ENCODE assay signal across 8 cellular contexts in genomic region chr6:35415065-35415880, GRCh38. TPM values are rescaled to one million over a fixed set of nuclear protein-coding genes. Genes with fewer than 3 reads are reported as not detected.
DNase-seq lines count a peak whose midpoint lies in the region; ATAC-seq and TF ChIP-seq lines count a peak whose summit lies in the region.

No MANE protein-coding gene starts in this region.

- H3K27me3 ChIP-seq in liver (ENCODE audit: control insufficient read depth in 4 of 4, insufficient read depth in 4 of 4, low read length in 3 of 4) (no peaks in the 10 kb centered on the region), transverse colon (no peaks in the 10 kb centered on the region)

- no peak for TF ChIP-seq EP300 in transverse colon (IDR thresholded peaks at IDR 0.05; ENCODE audit: low read depth)

- no peaks in the 10 kb centered on the region for H3K9me3 Mint-ChIP-seq in stimulated activated memory B cell treated with anti-CD40 and anti-IgM and Interleukin-4, amounts not matched to agents 10 μg/mL and 1 μg/mL and 100 μg/mL, for 72 hours

- intact Hi-C loops in transverse colon (cut with DNase I; ENCODE audit: low total_unique reads), result loop anchor here (10.0 kb wide), 1 partner anchor 60 kb away; no protein-coding TSS in a partner anchor

- H3K27me3 Mint-ChIP-seq in stimulated activated memory B cell treated with anti-CD40 and anti-IgM and Interleukin-4, amounts not matched to agents 10 μg/mL and 1 μg/mL and 100 μg/mL, for 72 hours, result no peaks in the 10 kb centered on the region

- H3K9ac ChIP-seq in liver (ENCODE audit: low read depth in 1 of 2, low read length in 2 of 2), result no peak overlapping the region

- H3K36me3 Mint-ChIP-seq in stimulated activated memory B cell treated with anti-CD40 and anti-IgM and Interleukin-4, amounts not matched to agents 10 μg/mL and 1 μg/mL and 100 μg/mL, for 72 hours, result peaks cover 52% of the 10 kb centered on the region

- no peak overlapping the region for H3K4me3 ChIP-seq in NB4 (ENCODE audit: low read depth, low read length)
- H3K4me3 ChIP-seq in coronary artery, result no peak overlapping the region
- no peak overlapping the region for H3K4me3 ChIP-seq in liver (ENCODE audit: low read depth in 1 of 3, low read length in 3 of 3)
- no peak overlapping the region for H3K4me3 ChIP-seq in transverse colon

- H3K36me3 ChIP-seq in liver (ENCODE audit: control insufficient read depth in 4 of 4, insufficient read depth in 3 of 4, low read depth in 1 of 4, low read length in 3 of 4), result peaks cover 0 to 14% (median 3%) of the 10 kb centered on the region in 4 donors
- peaks cover 0 to 11% (median 0%) of the 10 kb centered on the region in 4 donors for H3K36me3 ChIP-seq in transverse colon

- H3K9me3 ChIP-seq in liver (ENCODE audit: control insufficient read depth in 4 of 4, low read length in 3 of 4) (no peaks in the 10 kb centered on the region), transverse colon (no peaks in the 10 kb centered on the region)

- DNase-seq in Daoy (ENCODE audit: low read depth) (peak; percentile 60), NB4 (ENCODE audit: low read depth) (peak; percentile 58), coronary artery (ENCODE audit: low spot score) (no peak), transverse colon (peak; percentile 72)
- DNase-seq in activated CD8-positive, alpha-beta memory T cell treated with anti-CD3 and anti-CD28 coated beads, Interleukin-2, amount 50 U/mL, for 48 hours, result no peak

- peak; percentile 96 for ATAC-seq in SK-N-SH treated with all-trans-retinoic acid at 6 μM for 48 hours
- no peak for ATAC-seq in stimulated activated memory B cell treated with anti-CD40 and anti-IgM and Interleukin-4, amounts not matched to agents 10 μg/mL and 1 μg/mL and 100 μg/mL, for 72 hours

- TF ChIP-seq CTCF in NB4 (IDR thresholded peaks at IDR 0.05; ENCODE audit: low read depth, low read length) (peak; percentile 20), coronary artery (IDR thresholded peaks at IDR 0.05) (peak; percentile 19), liver (IDR thresholded peaks at IDR 0.05; ENCODE audit: low read depth, low read length, missing input control) (peak; percentile 57), transverse colon (IDR thresholded peaks at IDR 0.05) (peak; percentile 40 to 66 (median 59))

- peak; percentile 75 to 76 for TF ChIP-seq RAD21 in liver (IDR thresholded peaks at IDR 0.05)

- in situ Hi-C loops in transverse colon (cut with MboI; ENCODE audit: low pct_ligation_motif_present in 1 of 4, low pct_unique_long_range_greater_than_20kb in 1 of 4, low sequenced_read_pairs in 3 of 4), result no loop called here

- no peak overlapping the region for H3K27ac Mint-ChIP-seq in stimulated activated memory B cell treated with anti-CD40 and anti-IgM and Interleukin-4, amounts not matched to agents 10 μg/mL and 1 μg/mL and 100 μg/mL, for 72 hours

- peaks cover 23% of the 10 kb centered on the region for H3K4me1 Mint-ChIP-seq in stimulated activated memory B cell treated with anti-CD40 and anti-IgM and Interleukin-4, amounts not matched to agents 10 μg/mL and 1 μg/mL and 100 μg/mL, for 72 hours

- H3K4me3 Mint-ChIP-seq in stimulated activated memory B cell treated with anti-CD40 and anti-IgM and Interleukin-4, amounts not matched to agents 10 μg/mL and 1 μg/mL and 100 μg/mL, for 72 hours, result no peak overlapping the region

- no peak overlapping the region for H3K27ac ChIP-seq in coronary artery
- H3K27ac ChIP-seq in liver (ENCODE audit: low read depth in 1 of 2, low read length in 2 of 2), result peak overlapping the region; percentile 33 to 76
- H3K27ac ChIP-seq in transverse colon, result peak overlapping the region in 1 of 4 donors; percentile 23

- WGBS in liver, result 25% methylated on average over 7 of the region's 7 CpGs
- WGBS in transverse colon (ENCODE audit: low coverage in 1 of 2), 2 donors, result 52 to 95% methylated on average over 4 to 7 of the region's 7 CpGs

- TF ChIP-seq POLR2A in NB4 (IDR thresholded peaks at IDR 0.05; ENCODE audit: extremely low read depth, insufficient read length), result no peak
- TF ChIP-seq POLR2A in transverse colon (IDR thresholded peaks at IDR 0.05), result no peak

- H3K4me1 ChIP-seq in liver (ENCODE audit: control insufficient read depth in 4 of 4, insufficient read depth in 4 of 4, low read length in 3 of 4) (peaks cover 11 to 34% (median 26%) of the 10 kb centered on the region in 4 donors), transverse colon (peaks cover 11 to 38% (median 18%) of the 10 kb centered on the region in 4 donors)

TF ChIP-seq in SK-N-SH treated with all-trans-retinoic acid at 6 μM for 48 hours, 23 proteins besides CTCF, POLR2A, EP300 and RAD21 (continues in another document):
- TF ChIP-seq CSRNP3 (CRISPR knock-in tag; IDR thresholded peaks at IDR 0.05), result no peak
- TF ChIP-seq POU6F1 (CRISPR knock-in tag; IDR thresholded peaks at IDR 0.05; ENCODE audit: borderline replicate concordance, low read depth), result no peak
- no peak for TF ChIP-seq TOX (CRISPR knock-in tag; IDR thresholded peaks at IDR 0.05; ENCODE audit: borderline replicate concordance)
- no peak for TF ChIP-seq ZNF565 (CRISPR knock-in tag; conservative IDR thresholded peaks at IDR 0.05; ENCODE audit: low read depth)
- no peak for TF ChIP-seq ZC3H10 (CRISPR knock-in tag; IDR thresholded peaks at IDR 0.05)

TF ChIP-seq in liver, 16 proteins besides CTCF, POLR2A, EP300 and RAD21:
- TF ChIP-seq ATF3 (IDR thresholded peaks at IDR 0.05) (no peak), EGR1 (IDR thresholded peaks at IDR 0.05; ENCODE audit: low read depth in 2 of 2) (peak in 1 of 2 donors; percentile 73), FOXA1 (IDR thresholded peaks at IDR 0.05) (peak; percentile 99), GABPA (IDR thresholded peaks at IDR 0.05 in 1 of 2, conservative IDR thresholded peaks at IDR 0.05 in 1 of 2) (peak in 1 of 2 donors; percentile 45), TAF1 (conservative IDR thresholded peaks at IDR 0.05) (no peak), FOXA2 (IDR thresholded peaks at IDR 0.05) (peak; percentile 100), REST (IDR thresholded peaks at IDR 0.05) (peak; percentile 83), JUND (IDR thresholded peaks at IDR 0.05) (peak; percentile 71 to 87), YY1 (IDR thresholded peaks at IDR 0.05) (peak; percentile 89), RXRA (IDR thresholded peaks at IDR 0.05) (peak; percentile 85 to 99), SP1 (IDR thresholded peaks at IDR 0.05) (peak; percentile 88), NR2F2 (IDR thresholded peaks at IDR 0.05) (no peak), HNF4A (conservative IDR thresholded peaks at IDR 0.05) (peak; percentile 83 to 96), HNF4G (IDR thresholded peaks at IDR 0.05) (no peak)
- TF ChIP-seq, protein P1, sequence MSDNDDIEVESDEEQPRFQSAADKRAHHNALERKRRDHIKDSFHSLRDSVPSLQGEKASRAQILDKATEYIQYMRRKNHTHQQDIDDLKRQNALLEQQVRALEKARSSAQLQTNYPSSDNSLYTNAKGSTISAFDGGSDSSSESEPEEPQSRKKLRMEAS (IDR thresholded peaks at IDR 0.05), result peak; percentile 88
- TF ChIP-seq, protein P2, sequence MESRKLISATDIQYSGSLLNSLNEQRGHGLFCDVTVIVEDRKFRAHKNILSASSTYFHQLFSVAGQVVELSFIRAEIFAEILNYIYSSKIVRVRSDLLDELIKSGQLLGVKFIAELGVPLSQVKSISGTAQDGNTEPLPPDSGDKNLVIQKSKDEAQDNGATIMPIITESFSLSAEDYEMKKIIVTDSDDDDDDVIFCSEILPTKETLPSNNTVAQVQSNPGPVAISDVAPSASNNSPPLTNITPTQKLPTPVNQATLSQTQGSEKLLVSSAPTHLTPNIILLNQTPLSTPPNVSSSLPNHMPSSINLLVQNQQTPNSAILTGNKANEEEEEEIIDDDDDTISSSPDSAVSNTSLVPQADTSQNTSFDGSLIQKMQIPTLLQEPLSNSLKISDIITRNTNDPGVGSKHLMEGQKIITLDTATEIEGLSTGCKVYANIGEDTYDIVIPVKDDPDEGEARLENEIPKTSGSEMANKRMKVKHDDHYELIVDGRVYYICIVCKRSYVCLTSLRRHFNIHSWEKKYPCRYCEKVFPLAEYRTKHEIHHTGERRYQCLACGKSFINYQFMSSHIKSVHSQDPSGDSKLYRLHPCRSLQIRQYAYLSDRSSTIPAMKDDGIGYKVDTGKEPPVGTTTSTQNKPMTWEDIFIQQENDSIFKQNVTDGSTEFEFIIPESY (IDR thresholded peaks at IDR 0.05), result peak; percentile 90

RNA-seq across cellular contexts. Expression of gene FANCE, which starts 36.9 kb away (rescaled TPM):
- total RNA-seq in Daoy (2014; rRNA removed; shearing (Covaris generic)), result 25.8 and 37.4 TPM in 2 replicates
- total RNA-seq in liver (1 to 10 TPM in 1 of 2 donors, under 1 TPM in 1; 0.84 to 4.2 TPM), transverse colon (10 to 100 TPM in 1 of 4 donors, 1 to 10 TPM in 2, under 1 TPM in 1; 0.75 to 30.8 (median 3.8) TPM)
- polyA plus RNA-seq in liver, result under 1 TPM; 0.11 to 0.74 TPM

RNA-seq across cellular contexts. Expression of gene RPL10A, which starts 52.9 kb away (rescaled TPM):
- total RNA-seq in Daoy (2014; rRNA removed; shearing (Covaris generic)), result 1,576 and 1,963 TPM in 2 replicates
- 1,000 to 10,000 TPM in 1 of 2 donors, 100 to 1,000 TPM in 1; 363 to 1,235 TPM for total RNA-seq in liver
- 100 to 1,000 TPM; 213 to 694 TPM for polyA plus RNA-seq in liver
- 100 to 1,000 TPM; 323 to 991 (median 649) TPM for total RNA-seq in transverse colon

Comparison
In these comparisons a context has a peak if more than half of its experiments do, and no peak if none do; other contexts are left out.
1. DNase-seq: peak in Daoy (single experiment), NB4 (single experiment) and transverse colon (single experiment); none in coronary artery (single experiment) and activated CD8-positive, alpha-beta memory T cell treated with anti-CD3 and anti-CD28 coated beads, Interleukin-2, amount 50 U/mL, for 48 hours (single experiment).
2. H3K27ac ChIP-seq: peak in liver (2 of 2); none in coronary artery (0 of 2).
3. Peak in every context shown above with its lines, with median percentiles within 50 percentile points of each other: CTCF ChIP-seq.